In genomic region chr7:82521906-82522445, GRCh38 we compare ENCODE assay signal across 22 cellular contexts.
A peak's percentile ranks its signal among the peaks of the same experiment; 100 is the strongest.
DNase-seq lines count a peak whose midpoint lies in the region; ATAC-seq, FAIRE-seq and TF ChIP-seq lines count a peak whose summit lies in the region.
"Had no signal": no experiment of that assay in that cellular context is flagged by ENCODE, and none has a peak within 500 bp of the region (broad histone marks: within the 10 kb centered on the region; RNA-seq: fewer than 3 reads in every experiment).

No MANE protein-coding gene starts in this region.

- H4K20me1 ChIP-seq in astrocyte (ENCODE audit: insufficient read depth, low read length), result no peaks in the 10 kb centered on the region

- no peak overlapping the region for H3K27ac Mint-ChIP-seq in astrocyte (ENCODE audit: unreplicated experiment)
- H3K27ac Mint-ChIP-seq: CD4-positive, CD25-positive, alpha-beta regulatory T cell; CD8-positive, alpha-beta memory T cell had no signal

- no peaks in the 10 kb centered on the region for H3K36me3 Mint-ChIP-seq in astrocyte (ENCODE audit: low read depth, unreplicated experiment)
- H3K36me3 Mint-ChIP-seq: CD4-positive, CD25-positive, alpha-beta regulatory T cell; CD8-positive, alpha-beta memory T cell had no signal

- no peak for FAIRE-seq in astrocyte (lab: Jason Lieb, UNC)
- FAIRE-seq: GM12891, GM18507 had no signal

- no peaks in the 10 kb centered on the region for H3K27me3 ChIP-seq in astrocyte (ENCODE audit: insufficient read depth, low read length)
- H3K27me3 ChIP-seq in ascending aorta, result no peaks in the 10 kb centered on the region
- no peaks in the 10 kb centered on the region for H3K27me3 ChIP-seq in suprapubic skin
- H3K27me3 ChIP-seq: BE2C had no signal

- H3K4me1 ChIP-seq in astrocyte (ENCODE audit: insufficient read depth, low read length) (no peaks in the 10 kb centered on the region), ascending aorta (no peaks in the 10 kb centered on the region), suprapubic skin (no peaks in the 10 kb centered on the region)

- WGBS in suprapubic skin, result 84% methylated on average over 2 of the region's 2 CpGs

- no peaks in the 10 kb centered on the region for H3K36me3 ChIP-seq in astrocyte (ENCODE audit: insufficient read depth, low read length)
- H3K36me3 ChIP-seq in ascending aorta, result no peaks in the 10 kb centered on the region
- no peaks in the 10 kb centered on the region for H3K36me3 ChIP-seq in suprapubic skin
- H3K36me3 ChIP-seq: BE2C had no signal

- H3K4me2 ChIP-seq in astrocyte (ENCODE audit: low read length), result no peak overlapping the region

- no peak overlapping the region for H3K9ac ChIP-seq in astrocyte (ENCODE audit: low read length)

- H3K9me3 Mint-ChIP-seq in astrocyte (ENCODE audit: unreplicated experiment), result no peaks in the 10 kb centered on the region

- TF ChIP-seq POLR2A in suprapubic skin (IDR thresholded peaks at IDR 0.05), result no peak

- H2AFZ ChIP-seq in astrocyte (ENCODE audit: low read depth, low read length), result no peak overlapping the region

- DNase-seq in AG09309 (ENCODE audit: low read depth) (peak; percentile 64), astrocyte (ENCODE audit: low read depth) (peak; percentile 54), choroid plexus epithelial cell (ENCODE audit: low read depth) (peak; percentile 75), iris pigment epithelial cell (ENCODE audit: low read depth) (peak; percentile 17), ascending aorta (ENCODE audit: low spot score in 2 of 2) (no peak), suprapubic skin (ENCODE audit: low spot score in 2 of 2) (no peak), GM10266 (ENCODE audit: extremely low spot score) (no peak)
- DNase-seq: 8988T; BE2C; C1 segment of cervical spinal cord; CD4-positive, CD25-positive, alpha-beta regulatory T cell; CD8-positive, alpha-beta memory T cell; COR-L47; DMS 273 treated with DMSO at 0.1 percent for 48 hours; DMS53; DND-41; EL; GOT3; H7 had no signal

- TF ChIP-seq EP300 in suprapubic skin (IDR thresholded peaks at IDR 0.05), result no peak

- intact Hi-C loops in ascending aorta (cut with DNase I), result no loop called here

- TF ChIP-seq CTCF in AG09309 (IDR thresholded peaks at IDR 0.05; ENCODE audit: control insufficient read depth, insufficient read depth, low read depth, low read length, missing control alignments) (no peak), astrocyte (IDR thresholded peaks at IDR 0.05; ENCODE audit: insufficient read depth, low read depth, low read length) (no peak), choroid plexus epithelial cell (conservative IDR thresholded peaks at IDR 0.05; ENCODE audit: low read depth, low read length) (no peak), ascending aorta (IDR thresholded peaks at IDR 0.05) (no peak), suprapubic skin (IDR thresholded peaks at IDR 0.05) (no peak), GM10266 (IDR thresholded peaks at IDR 0.05; ENCODE audit: control insufficient read depth, insufficient read depth, low read depth, missing control alignments) (no peak)

- no peaks in the 10 kb centered on the region for H3K9me3 ChIP-seq in astrocyte (ENCODE audit: insufficient read depth, low read depth, low read length)
- H3K9me3 ChIP-seq in ascending aorta, result no peaks in the 10 kb centered on the region
- H3K9me3 ChIP-seq in suprapubic skin, result no peaks in the 10 kb centered on the region
- H3K9me3 ChIP-seq: BE2C had no signal

- no peak for ATAC-seq in GM19023 (IDR thresholded peaks at IDR 0.05; ENCODE audit: unreplicated experiment)

- no peaks in the 10 kb centered on the region for H3K79me2 ChIP-seq in astrocyte (ENCODE audit: insufficient read depth, low read length)

- no peaks in the 10 kb centered on the region for H3K4me1 Mint-ChIP-seq in astrocyte (ENCODE audit: low read depth, unreplicated experiment)
- H3K4me1 Mint-ChIP-seq: CD4-positive, CD25-positive, alpha-beta regulatory T cell; CD8-positive, alpha-beta memory T cell had no signal

- H3K27ac ChIP-seq in astrocyte (ENCODE audit: low read depth, low read length), result no peak overlapping the region
- H3K27ac ChIP-seq in ascending aorta, result no peak overlapping the region
- H3K27ac ChIP-seq in suprapubic skin, result no peak overlapping the region

- no peaks in the 10 kb centered on the region for H3K27me3 Mint-ChIP-seq in astrocyte (ENCODE audit: low read depth, unreplicated experiment)
- H3K27me3 Mint-ChIP-seq: CD4-positive, CD25-positive, alpha-beta regulatory T cell had no signal

- H3K4me3 Mint-ChIP-seq in astrocyte (ENCODE audit: unreplicated experiment), result no peak overlapping the region
- H3K4me3 Mint-ChIP-seq: CD4-positive, CD25-positive, alpha-beta regulatory T cell; CD8-positive, alpha-beta memory T cell had no signal

- no peak overlapping the region for H3K4me3 ChIP-seq in AG09309 (ENCODE audit: control insufficient read depth, low read depth, low read length)
- H3K4me3 ChIP-seq in astrocyte (ENCODE audit: insufficient read depth, low read depth, low read length), result no peak overlapping the region
- no peak overlapping the region for H3K4me3 ChIP-seq in choroid plexus epithelial cell (ENCODE audit: low read depth, low read length)
- no peak overlapping the region for H3K4me3 ChIP-seq in ascending aorta
- H3K4me3 ChIP-seq in suprapubic skin, result no peak overlapping the region

Comparison
In these comparisons a context has a peak if more than half of its experiments do, and no peak if none do; other contexts are left out.
1. DNase-seq: peak in AG09309 (single experiment), astrocyte (single experiment), choroid plexus epithelial cell (single experiment) and iris pigment epithelial cell (single experiment); none in ascending aorta (0 of 2), suprapubic skin (0 of 2) and GM10266 (single experiment).